In the genomic region with DNA sequence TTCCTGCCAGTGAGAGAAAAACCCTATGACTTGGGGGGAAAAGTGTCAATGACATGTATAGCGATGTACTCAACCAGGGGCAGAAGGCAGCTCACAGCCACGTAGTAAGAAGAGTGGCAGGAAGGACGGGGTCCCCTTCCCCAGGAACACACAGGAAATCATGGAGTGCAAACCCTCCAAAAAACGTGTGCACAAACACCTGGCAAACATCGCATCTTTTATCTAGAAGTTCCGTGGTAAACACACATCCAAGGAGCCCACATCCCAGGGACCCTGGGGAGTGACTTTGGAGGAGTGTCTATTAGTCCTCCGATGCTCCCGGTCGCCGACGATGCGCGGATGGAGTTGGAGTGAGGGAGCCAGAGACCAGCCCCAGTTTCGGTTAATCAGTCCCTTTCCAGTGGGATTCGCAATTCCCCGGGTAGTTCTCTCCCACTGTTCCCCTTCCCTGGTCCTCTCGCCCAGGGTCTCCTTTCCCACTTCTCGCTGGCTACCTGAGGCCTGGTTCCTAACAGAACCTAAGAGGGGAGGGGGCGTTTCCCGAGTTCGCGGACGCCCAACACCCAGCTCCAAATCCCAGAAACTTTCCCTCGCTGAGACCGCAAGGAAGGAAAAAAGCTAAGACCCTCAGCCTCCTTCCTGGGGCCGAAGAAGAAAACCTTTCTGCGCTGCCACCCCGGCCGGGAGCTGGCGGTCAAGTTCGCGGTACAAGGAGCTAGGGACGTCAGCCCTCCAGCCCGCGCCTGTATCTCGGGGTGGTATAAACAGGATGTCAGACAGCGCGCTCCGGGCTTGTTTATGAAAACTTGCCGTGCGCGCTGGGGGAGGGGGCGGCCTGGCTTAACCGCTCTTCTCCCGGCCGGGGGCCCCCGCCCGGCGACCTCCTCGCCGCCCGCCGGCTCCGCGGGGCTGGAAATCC, we compare ENCODE assay signal across 8 cellular contexts. TPM values are rescaled to one million over a fixed set of nuclear protein-coding genes. Genes with fewer than 3 reads are reported as not detected.
DNase-seq lines count a peak whose midpoint lies in the region; ATAC-seq lines count a peak whose summit lies in the region.

No MANE protein-coding gene starts in this region.

- peak; percentile 39 for ATAC-seq in HG02973 (IDR thresholded peaks at IDR 0.05; ENCODE audit: unreplicated experiment)
- ATAC-seq in naive B cell (ENCODE audit: low read depth in 2 of 2): peak; percentile 60 to 68

- H3K4me1 Mint-ChIP-seq in naive B cell: peaks cover 60 to 65% (median 62%) of the 10 kb centered on the region in 3 donors

- H3K9me3 ChIP-seq in esophagus (ENCODE audit: control insufficient read depth in 2 of 2, insufficient read depth in 1 of 2, low read depth in 1 of 2, low read length in 1 of 2): no peaks in the 10 kb centered on the region

- H3K27ac ChIP-seq in esophagus (ENCODE audit: low read depth in 2 of 2, low read length in 1 of 2): peak overlapping the region; percentile 91 to 95

- H3K27ac Mint-ChIP-seq in naive B cell: peak overlapping the region; percentile 80 to 98 (median 94)

- H3K4me3 Mint-ChIP-seq in naive B cell: peak overlapping the region; percentile 77 to 99 (median 94)

- 0 to 1% methylated on average over 55 of the region's 55 CpGs for WGBS in esophagus, 2 donors

- H3K36me3 ChIP-seq in esophagus (ENCODE audit: control insufficient read depth in 2 of 2, insufficient read depth in 2 of 2, low read length in 1 of 2): no peaks in the 10 kb centered on the region

- H3K27me3 Mint-ChIP-seq in naive B cell: no peaks in the 10 kb centered on the region

- DNase-seq in NCI-H748 (lab: John Stamatoyannopoulos, UW; ENCODE audit: unreplicated experiment) (peak; percentile 72), NCI-H748 treated with DMSO at 0.1 percent for 48 hours (lab: John Stamatoyannopoulos, UW) (no peak), NOMO-1 treated with DMSO at 0.1 percent for 48 hours (lab: John Stamatoyannopoulos, UW; ENCODE audit: unreplicated experiment) (peak; percentile 39), naive B cell (peak; percentile 76)
- peak; percentile 75 for DNase-seq in activated T-cell treated with anti-CD3 and anti-CD28 coated beads, Interleukin-2, amount 50 U/mL, for 1 hour
- peak; percentile 53 to 81 (median 67) for DNase-seq in stimulated activated naive CD4-positive, alpha-beta T cell (lab: John Stamatoyannopoulos, UW)

- H3K4me1 ChIP-seq in esophagus (ENCODE audit: control insufficient read depth in 2 of 2, insufficient read depth in 2 of 2, low read length in 1 of 2): peaks cover 0 to 6% of the 10 kb centered on the region in 2 donors

- H3K27me3 ChIP-seq in esophagus (ENCODE audit: control insufficient read depth in 1 of 2, insufficient read depth in 2 of 2, low read length in 2 of 2): no peaks in the 10 kb centered on the region

- H3K4me3 ChIP-seq in esophagus (ENCODE audit: low read depth in 1 of 2, low read length in 2 of 2): peak overlapping the region; percentile 88 to 95

- H3K9me3 Mint-ChIP-seq in naive B cell: no peaks in the 10 kb centered on the region

- no peaks in the 10 kb centered on the region for H3K36me3 Mint-ChIP-seq in naive B cell

RNA-seq across cellular contexts. Expression of gene JAK1, which starts 0.9 kb away (rescaled TPM):
- 10 to 100 TPM; 13.1 to 20.9 TPM for polyA plus RNA-seq in esophagus
- 100 to 1,000 TPM; 182 to 259 (median 194) TPM for polyA plus RNA-seq in naive B cell (ENCODE audit: low read depth in 6 of 6)

Comparison
In these comparisons a context has a peak if more than half of its experiments do, and no peak if none do; other contexts are left out.
1. RNA of gene JAK1, which starts 0.9 kb away (polyA plus RNA-seq): 182 to 259 TPM in naive B cell; 13.1 to 20.9 TPM in esophagus; every median in the first group is over 4 times any median in the second.